25 cellular contexts compared by ENCODE assay signal in genomic region chr20:57106692-57107091, GRCh38.
"Had no signal": no experiment of that assay in that cellular context is flagged by ENCODE, and none has a peak within 500 bp of the region (broad histone marks: within the 10 kb centered on the region; RNA-seq: fewer than 3 reads in every experiment).

No MANE protein-coding gene starts in this region.

- H3K27ac ChIP-seq: adrenal gland, dorsolateral prefrontal cortex, esophagus muscularis mucosa, hepatocyte, lower lobe of right lung, stomach, suprapubic skin had no signal

- H3K79me2 ChIP-seq: hepatocyte had no signal

- H3K4me1 ChIP-seq: adrenal gland, lower lobe of right lung, stomach had no signal

- H3K36me3 Mint-ChIP-seq: activated naive CD8-positive, alpha-beta T cell; immature natural killer cell; stimulated activated effector memory CD8-positive, alpha-beta T cell treated with anti-CD3 and anti-CD28 coated beads, Interleukin-12 subunit alpha, Interleukin-12 subunit beta, amount 100 ng/mL, for 72 hours had no signal

- H3K36me3 ChIP-seq: adrenal gland, esophagus muscularis mucosa, lower lobe of right lung, stomach, suprapubic skin, tibial nerve had no signal

- H3K9me3 Mint-ChIP-seq: activated B cell treated with CpG ODN at 0.5 μM for 24 hours; activated T-cell treated with anti-CD3 and anti-CD28 coated beads, Interleukin-2, amount 50 U/mL, for 4 hours; activated T-helper 2 cell treated with anti-CD3 and anti-CD28 coated beads, Interferon-gamma antibody, Interleukin-2, Interleukin-4, amounts not matched to agents 10 μg/mL and 5 μg/mL and 100 μg/mL, durations not matched to agents 14 hours and 24 hours and 36 hours; central memory CD8-positive, alpha-beta T cell; immature natural killer cell; stimulated activated effector memory CD8-positive, alpha-beta T cell treated with anti-CD3 and anti-CD28 coated beads, Interleukin-12 subunit alpha, Interleukin-12 subunit beta, amount 100 ng/mL, for 72 hours had no signal

- H2AFZ ChIP-seq: hepatocyte had no signal

- DNase-seq: activated B cell treated with CpG ODN at 0.5 μM for 24 hours; activated CD4-positive, alpha-beta T cell treated with anti-CD3 and anti-CD28 coated beads for 36 hours; activated CD4-positive, alpha-beta T cell treated with anti-CD3 and anti-CD28 coated beads, Interleukin-2, amount 50 U/mL, for 4 hours; activated CD8-positive, alpha-beta memory T cell treated with anti-CD3 and anti-CD28 coated beads, Interleukin-2, amount 50 U/mL, for 48 hours; activated naive CD4-positive, alpha-beta T cell; activated T-cell treated with anti-CD3 and anti-CD28 coated beads, Interleukin-2, amount 50 U/mL, for 4 hours; adrenal gland; dorsolateral prefrontal cortex; glutamatergic neuron; immature natural killer cell; lower lobe of right lung; mucosa of descending colon; small intestine; stimulated activated CD4-positive, alpha-beta T cell treated with anti-CD3 and anti-CD28 coated beads, Interleukin-2, amount 100 ng/mL, for 24 hours; stomach had no signal

- ATAC-seq: activated CD4-positive, alpha-beta T cell treated with anti-CD3 and anti-CD28 coated beads for 36 hours; activated T-cell treated with anti-CD3 and anti-CD28 coated beads, Interleukin-2, amount 50 U/mL, for 4 hours; left lobe of liver; lower lobe of right lung; mucosa of descending colon; sciatic nerve; stimulated activated effector memory CD8-positive, alpha-beta T cell treated with anti-CD3 and anti-CD28 coated beads, Interleukin-12 subunit alpha, Interleukin-12 subunit beta, amount 100 ng/mL, for 72 hours had no signal

- H3K9me3 ChIP-seq: adrenal gland, esophagus muscularis mucosa, lower lobe of right lung, mucosa of descending colon, suprapubic skin, tibial nerve had no signal

- H3K4me2 ChIP-seq: hepatocyte had no signal

- H3K4me3 ChIP-seq: adrenal gland, dorsolateral prefrontal cortex, esophagus muscularis mucosa, hepatocyte, lower lobe of right lung, mucosa of descending colon, stomach, suprapubic skin, tibial nerve had no signal

- H3K27ac Mint-ChIP-seq: activated B cell treated with CpG ODN at 0.5 μM for 24 hours; activated CD4-positive, alpha-beta T cell treated with anti-CD3 and anti-CD28 coated beads for 36 hours; activated naive CD8-positive, alpha-beta T cell; activated T-helper 2 cell treated with anti-CD3 and anti-CD28 coated beads, Interferon-gamma antibody, Interleukin-2, Interleukin-4, amounts not matched to agents 10 μg/mL and 5 μg/mL and 100 μg/mL, durations not matched to agents 14 hours and 24 hours and 36 hours; immature natural killer cell; stimulated activated effector memory CD8-positive, alpha-beta T cell treated with anti-CD3 and anti-CD28 coated beads, Interleukin-12 subunit alpha, Interleukin-12 subunit beta, amount 100 ng/mL, for 72 hours had no signal

- H3K4me3 Mint-ChIP-seq: activated B cell treated with CpG ODN at 0.5 μM for 24 hours; activated CD4-positive, alpha-beta T cell treated with anti-CD3 and anti-CD28 coated beads for 36 hours; activated naive CD8-positive, alpha-beta T cell; activated T-cell treated with anti-CD3 and anti-CD28 coated beads, Interleukin-2, amount 50 U/mL, for 4 hours; central memory CD8-positive, alpha-beta T cell; stimulated activated effector memory CD8-positive, alpha-beta T cell treated with anti-CD3 and anti-CD28 coated beads, Interleukin-12 subunit alpha, Interleukin-12 subunit beta, amount 100 ng/mL, for 72 hours had no signal

- H3K4me1 Mint-ChIP-seq: activated B cell treated with CpG ODN at 0.5 μM for 24 hours; activated CD4-positive, alpha-beta T cell treated with anti-CD3 and anti-CD28 coated beads for 36 hours; central memory CD8-positive, alpha-beta T cell; immature natural killer cell; stimulated activated effector memory CD8-positive, alpha-beta T cell treated with anti-CD3 and anti-CD28 coated beads, Interleukin-12 subunit alpha, Interleukin-12 subunit beta, amount 100 ng/mL, for 72 hours had no signal

- H3K27me3 ChIP-seq: adrenal gland, hepatocyte, suprapubic skin, tibial nerve had no signal
